10 cellular contexts compared by ENCODE assay signal in the genomic region with DNA sequence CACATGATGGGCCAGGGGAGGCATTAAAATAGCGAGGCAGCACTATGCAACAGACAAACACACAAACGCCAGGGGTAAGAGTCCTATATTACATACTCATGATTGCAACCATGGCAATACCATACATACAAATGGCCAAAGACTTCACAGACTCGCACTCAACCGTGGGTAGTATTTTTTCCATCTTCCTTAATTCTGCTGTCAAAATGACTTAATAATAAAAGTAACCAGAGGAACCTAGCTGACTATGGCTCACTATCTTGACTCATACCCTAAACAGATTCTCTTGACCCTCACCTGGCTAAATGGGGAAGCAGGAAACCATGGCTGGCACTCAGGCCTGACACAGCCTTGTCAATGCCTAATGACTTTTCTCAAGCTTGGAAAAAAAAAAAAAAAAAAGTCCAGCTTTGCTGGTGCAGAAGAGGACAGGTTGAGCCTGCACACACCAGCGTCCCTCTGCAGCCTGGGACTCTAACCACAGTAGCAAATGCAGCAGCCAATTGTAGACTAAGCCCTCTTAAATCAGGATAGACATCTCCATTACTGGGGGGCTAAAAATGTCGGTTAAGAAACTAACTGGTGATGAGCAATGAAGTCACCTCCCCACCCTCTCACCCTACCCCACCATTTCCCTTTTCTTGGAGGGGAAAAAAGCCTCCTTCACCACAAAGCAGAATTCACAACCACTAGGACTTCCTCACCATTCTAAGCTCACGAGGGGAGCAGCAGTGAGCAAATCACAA. TPM values are rescaled to one million over a fixed set of nuclear protein-coding genes. Genes with fewer than 3 reads are reported as not detected.
DNase-seq lines count a peak whose midpoint lies in the region; ATAC-seq and TF ChIP-seq lines count a peak whose summit lies in the region.
"Had no signal": no experiment of that assay in that cellular context is flagged by ENCODE, and none has a peak within 500 bp of the region (broad histone marks: within the 10 kb centered on the region; RNA-seq: fewer than 3 reads in every experiment).

No MANE protein-coding gene starts in this region.

- no peaks in the 10 kb centered on the region for H3K9me3 ChIP-seq in neutrophil
- H3K9me3 ChIP-seq: body of pancreas, prostate gland had no signal

- H3K27ac Mint-ChIP-seq in activated CD4-positive, alpha-beta memory T cell treated with anti-CD3 and anti-CD28 coated beads, Interleukin-2, amount 10 ng/mL, durations not matched to agents 7 days and 5 days: peak overlapping the region; percentile 82

- POLR2A ChIA-PET in activated CD4-positive, alpha-beta memory T cell treated with anti-CD3 and anti-CD28 coated beads, Interleukin-2, amount 10 ng/mL, durations not matched to agents 7 days and 5 days (lab: Charles Lee): interaction anchor here (0.7 to 3.8 kb wide), 7 partner anchors 12 to 229 kb away, joined by 3 to 29 read pairs (median 4); a partner anchor contains a TSS

- peak overlapping the region; percentile 28 to 38 for H3K4me3 ChIP-seq in neutrophil (ENCODE audit: low read depth in 1 of 2, low read length in 1 of 2)
- H3K4me3 ChIP-seq: body of pancreas, prostate gland had no signal

- CTCF ChIA-PET in activated CD4-positive, alpha-beta memory T cell treated with anti-CD3 and anti-CD28 coated beads, Interleukin-2, amount 10 ng/mL, durations not matched to agents 7 days and 5 days (lab: Charles Lee): interaction anchor here (0.6 to 1.1 kb wide), 3 partner anchors 12 to 25 kb away, joined by 3 to 5 read pairs (median 3); no protein-coding TSS in a partner anchor

- ATAC-seq in HG03432 (IDR thresholded peaks at IDR 0.05; ENCODE audit: unreplicated experiment) (peak; percentile 38), GM21526 (IDR thresholded peaks at IDR 0.05; ENCODE audit: low FRiP score, unreplicated experiment) (no peak)
- ATAC-seq: body of pancreas had no signal

- DNase-seq in activated CD4-positive, alpha-beta memory T cell treated with anti-CD3 and anti-CD28 coated beads, Interleukin-2, amount 10 ng/mL, durations not matched to agents 7 days and 5 days: no peak
- DNase-seq in D341Med (ENCODE audit: low spot score): no peak
- DNase-seq in stimulated activated CD4-positive, alpha-beta T cell treated with anti-CD3 and anti-CD28 coated beads, Interleukin-12 subunit alpha, Interleukin-12 subunit beta, amount 100 ng/mL, for 4 hours: no peak
- DNase-seq: body of pancreas, NCI-H2029 had no signal

- H3K27ac ChIP-seq in neutrophil: peak overlapping the region; percentile 82
- H3K27ac ChIP-seq: prostate gland had no signal

- no peaks in the 10 kb centered on the region for H3K9me3 Mint-ChIP-seq in activated CD4-positive, alpha-beta memory T cell treated with anti-CD3 and anti-CD28 coated beads, Interleukin-2, amount 10 ng/mL, durations not matched to agents 7 days and 5 days

- H3K36me3 Mint-ChIP-seq in activated CD4-positive, alpha-beta memory T cell treated with anti-CD3 and anti-CD28 coated beads, Interleukin-2, amount 10 ng/mL, durations not matched to agents 7 days and 5 days (ENCODE audit: low read depth): peaks cover 36% of the 10 kb centered on the region

- H3K27me3 Mint-ChIP-seq in activated CD4-positive, alpha-beta memory T cell treated with anti-CD3 and anti-CD28 coated beads, Interleukin-2, amount 10 ng/mL, durations not matched to agents 7 days and 5 days: no peaks in the 10 kb centered on the region

- H3K4me3 Mint-ChIP-seq in activated CD4-positive, alpha-beta memory T cell treated with anti-CD3 and anti-CD28 coated beads, Interleukin-2, amount 10 ng/mL, durations not matched to agents 7 days and 5 days: peak overlapping the region; percentile 41

- peaks cover 90 to 91% of the 10 kb centered on the region in 2 experiments for H3K4me1 ChIP-seq in neutrophil (ENCODE audit: control insufficient read depth in 1 of 2, insufficient read depth in 1 of 2, low read depth in 1 of 2, low read length in 1 of 2)

- TF ChIP-seq CTCF in GM12873 (IDR thresholded peaks at IDR 0.05; ENCODE audit: insufficient read depth, low read depth, low read length, missing control alignments) (peak; percentile 3), neutrophil (IDR thresholded peaks at IDR 0.05) (no peak)

- no peaks in the 10 kb centered on the region for H3K36me3 ChIP-seq in neutrophil
- H3K36me3 ChIP-seq: prostate gland had no signal

- H3K4me1 Mint-ChIP-seq in activated CD4-positive, alpha-beta memory T cell treated with anti-CD3 and anti-CD28 coated beads, Interleukin-2, amount 10 ng/mL, durations not matched to agents 7 days and 5 days: peaks cover 84% of the 10 kb centered on the region

- no peaks in the 10 kb centered on the region for H3K27me3 ChIP-seq in neutrophil
- H3K27me3 ChIP-seq: body of pancreas had no signal

RNA-seq across cellular contexts. Expression of a gene that starts 23.1 kb away (rescaled TPM):
- 10 to 100 TPM; 55.0 to 56.7 TPM for total RNA-seq in activated CD4-positive, alpha-beta memory T cell treated with anti-CD3 and anti-CD28 coated beads, Interleukin-2, amount 10 ng/mL, durations not matched to agents 7 days and 5 days

RNA-seq across cellular contexts. Expression of a gene that starts 26.0 kb away (rescaled TPM):
- total RNA-seq in activated CD4-positive, alpha-beta memory T cell treated with anti-CD3 and anti-CD28 coated beads, Interleukin-2, amount 10 ng/mL, durations not matched to agents 7 days and 5 days: 100 to 1,000 TPM; 254 to 267 TPM
